Comparison of ENCODE assay signal across 8 cellular contexts in the genomic region with DNA sequence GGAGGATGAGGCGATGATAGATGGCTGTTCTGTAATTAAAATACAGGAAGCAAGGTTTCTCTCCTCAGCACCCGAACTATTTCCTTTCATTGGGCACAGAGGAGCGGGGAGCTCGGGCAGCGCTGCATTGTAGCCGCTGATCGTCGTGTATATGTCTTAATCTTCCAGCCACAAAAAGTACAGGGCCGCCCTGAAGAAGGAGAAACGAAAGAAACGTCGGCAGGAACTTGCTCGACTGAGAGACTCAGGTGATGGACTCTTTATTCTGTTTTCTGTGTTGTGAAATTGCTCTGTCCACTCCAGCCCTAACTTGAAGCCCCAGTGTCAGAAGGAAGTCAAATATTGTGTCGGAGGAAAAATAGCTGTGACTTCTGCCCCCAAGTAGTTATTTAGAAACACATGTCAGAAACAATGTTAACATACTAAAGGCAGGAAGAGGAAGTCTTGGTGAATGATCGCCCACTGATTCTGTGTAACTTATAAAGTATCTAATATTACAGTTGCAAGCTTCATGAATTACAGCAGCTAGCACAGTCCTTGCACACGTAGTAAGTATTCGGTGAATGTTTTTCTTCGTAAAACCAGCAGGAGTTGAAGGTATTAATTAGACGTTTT. TPM values are rescaled to one million over a fixed set of nuclear protein-coding genes. Genes with fewer than 3 reads are reported as not detected.
DNase-seq lines count a peak whose midpoint lies in the region; TF ChIP-seq lines count a peak whose summit lies in the region.

No MANE protein-coding gene starts in this region.

- 23% methylated on average over 17 of the region's 19 CpGs for WGBS in HUES64
- 14% methylated on average over 18 of the region's 19 CpGs for WGBS in mammary epithelial cell (ENCODE audit: low coverage, missing lambda C conversion rate)
- WGBS in lower leg skin, 2 donors, result 6 to 7% methylated on average over 11 to 19 of the region's 19 CpGs

- H3K79me2 ChIP-seq in mammary epithelial cell (ENCODE audit: insufficient read depth, low read length), result peaks cover 39% of the 10 kb centered on the region

- H4K20me1 ChIP-seq in mammary epithelial cell (ENCODE audit: insufficient read depth, low read length), result no peaks in the 10 kb centered on the region

- intact Hi-C loops in mammary epithelial cell (cut with micrococcal nuclease) (loop anchor here (2.0 kb wide), 2 partner anchors 104 to 222 kb away; no protein-coding TSS in a partner anchor), lower leg skin (cut with DNase I; ENCODE audit: low total_unique reads) (loop anchor here (10.0 kb wide), 1 partner anchor 106 kb away; no protein-coding TSS in a partner anchor)

- H3K27me3 ChIP-seq in HUES64 (ENCODE audit: insufficient read depth, low read length) (no peaks in the 10 kb centered on the region), mammary epithelial cell (ENCODE audit: insufficient read depth, low read length) (no peaks in the 10 kb centered on the region)

- in situ Hi-C loops in mammary epithelial cell (cut with MboI; ENCODE audit: low sequenced_read_pairs in 2 of 2), result no loop called here

- dilution Hi-C loops in mammary epithelial cell (cut with HindIII; ENCODE audit: low sequenced_read_pairs), result no loop called here

- no peak for TF ChIP-seq POLR2A in lower leg skin (IDR thresholded peaks at IDR 0.05)

- H3K9me3 ChIP-seq in HUES64 (ENCODE audit: insufficient read depth, low read depth, low read length) (no peaks in the 10 kb centered on the region), mammary epithelial cell (replicated peaks; ENCODE audit: insufficient read depth, low read length) (no peaks in the 10 kb centered on the region)

- CTCF ChIA-PET in mammary epithelial cell (lab: Charles Lee; ENCODE audit: low non-redundant PET), result no interaction called here

- H3K27ac ChIP-seq in HUES64 (ENCODE audit: low read depth, low read length) (peak overlapping the region; percentile 50; the same call in 1 of the 2 replicates), mammary epithelial cell (ENCODE audit: insufficient read depth, low read depth, low read length) (peak overlapping the region; percentile 48)

- H3K36me3 ChIP-seq in HUES64 (ENCODE audit: insufficient read depth, low read length) (peaks cover 4% of the 10 kb centered on the region; the same call in 1 of the 2 replicates), mammary epithelial cell (ENCODE audit: insufficient read depth, low read length) (peaks cover 3% of the 10 kb centered on the region)

- H3K4me2 ChIP-seq in mammary epithelial cell (ENCODE audit: insufficient read depth, low read depth, low read length), result peak overlapping the region; percentile 82

- TF ChIP-seq CTCF in GM20000 (IDR thresholded peaks at IDR 0.05; ENCODE audit: extremely low read depth, missing control alignments) (no peak), mammary epithelial cell (conservative IDR thresholded peaks at IDR 0.05 in 1 of 2, IDR thresholded peaks at IDR 0.05 in 1 of 2; ENCODE audit: extremely low read depth in 1 of 2, insufficient read depth in 1 of 2, low read depth in 1 of 2, low read length in 2 of 2) (no peak), lower leg skin (IDR thresholded peaks at IDR 0.05) (no peak)

- peak; percentile 70 for DNase-seq in CD1c-positive myeloid dendritic cell (ENCODE audit: extremely low spot score)
- peak; percentile 4 for DNase-seq in GM20000 (ENCODE audit: low spot score)
- no peak for DNase-seq in mammary epithelial cell
- no peak for DNase-seq in lower leg skin (ENCODE audit: low spot score in 2 of 2)
- no peak for DNase-seq in activated effector memory CD4-positive, alpha-beta T cell treated with anti-CD3 and anti-CD28 coated beads, Interleukin-2, amount 50 U/mL, for 16 hours
- no peak for DNase-seq in activated naive CD4-positive, alpha-beta T cell treated with Interleukin-2 at 50 U/mL for 16 hours
- DNase-seq in NCI-H345 (lab: John Stamatoyannopoulos, UW), result no peak

- H2AFZ ChIP-seq in mammary epithelial cell (ENCODE audit: low read depth, low read length), result peak overlapping the region; percentile 95

- H3K9ac ChIP-seq in HUES64 (ENCODE audit: low read depth, low read length) (peak overlapping the region; percentile 65), mammary epithelial cell (ENCODE audit: insufficient read depth, low read length) (peak overlapping the region; percentile 86)

- H3K4me1 ChIP-seq in HUES64 (ENCODE audit: insufficient read depth, low read length) (no peaks in the 10 kb centered on the region), mammary epithelial cell (ENCODE audit: insufficient read depth, low read length) (peaks cover 11% of the 10 kb centered on the region)

- TSS peak; percentile 68 for BruUV-seq in mammary epithelial cell (replicated peaks; lab: Mats Ljungman, UMichigan)

- peak overlapping the region; percentile 84 for H3K4me3 ChIP-seq in HUES64 (ENCODE audit: low read length)
- H3K4me3 ChIP-seq in mammary epithelial cell (replicated peaks in 1 of 3; ENCODE audit: insufficient read depth in 1 of 3, low read depth in 2 of 3, low read length in 3 of 3), result peak overlapping the region; percentile 66 to 85 (median 72)
- peak overlapping the region; percentile 50 for H3K4me3 ChIP-seq in lower leg skin (ENCODE audit: low read depth, poor library complexity, severe bottlenecking)

RNA-seq across cellular contexts. Expression of a gene that starts 0.6 kb away (rescaled TPM):
- 8.1 TPM for polyA plus RNA-seq in HUES64 (2013, experiment 1 of 2)
- polyA plus RNA-seq in HUES64 (2013, experiment 2 of 2), result 7.5 TPM
- total RNA-seq in mammary epithelial cell, result 10 to 100 TPM in 1 of 2 donors, 1 to 10 TPM in 1; 2.5 to 20.3 TPM
- 7.4 TPM for polyA plus RNA-seq in mammary epithelial cell
- polyA minus RNA-seq in mammary epithelial cell, result 3.4 TPM
- 10 to 100 TPM in 1 of 4 donors, 1 to 10 TPM in 3; 1.9 to 11.2 (median 4.6) TPM for total RNA-seq in lower leg skin

RNA-seq across cellular contexts. Expression of a gene that starts 52.8 kb away (rescaled TPM):
- polyA plus RNA-seq in HUES64 (2013, experiment 1 of 2), result 1.9 TPM
- 2.4 TPM for polyA plus RNA-seq in HUES64 (2013, experiment 2 of 2)
- total RNA-seq in mammary epithelial cell (10 to 100 TPM in 1 of 2 donors, 1 to 10 TPM in 1; 7.0 to 15.6 TPM), lower leg skin (10 to 100 TPM in 3 of 4 donors, 1 to 10 TPM in 1; 7.2 to 14.0 (median 11.8) TPM)
- 4.1 TPM for polyA plus RNA-seq in mammary epithelial cell
- polyA minus RNA-seq in mammary epithelial cell, result 6.9 TPM

Comparison
In these comparisons a context has a peak if more than half of its experiments do, and no peak if none do; other contexts are left out.
1. DNase-seq: peak in CD1c-positive myeloid dendritic cell (single experiment) and GM20000 (single experiment); none in mammary epithelial cell (single experiment), lower leg skin (0 of 2), activated effector memory CD4-positive, alpha-beta T cell treated with anti-CD3 and anti-CD28 coated beads, Interleukin-2, amount 50 U/mL, for 16 hours (single experiment), activated naive CD4-positive, alpha-beta T cell treated with Interleukin-2 at 50 U/mL for 16 hours (single experiment) and NCI-H345 (single experiment).
2. Peak in every context shown above with its lines, with median percentiles within 50 percentile points of each other: H3K4me3 ChIP-seq.